In the genomic region with DNA sequence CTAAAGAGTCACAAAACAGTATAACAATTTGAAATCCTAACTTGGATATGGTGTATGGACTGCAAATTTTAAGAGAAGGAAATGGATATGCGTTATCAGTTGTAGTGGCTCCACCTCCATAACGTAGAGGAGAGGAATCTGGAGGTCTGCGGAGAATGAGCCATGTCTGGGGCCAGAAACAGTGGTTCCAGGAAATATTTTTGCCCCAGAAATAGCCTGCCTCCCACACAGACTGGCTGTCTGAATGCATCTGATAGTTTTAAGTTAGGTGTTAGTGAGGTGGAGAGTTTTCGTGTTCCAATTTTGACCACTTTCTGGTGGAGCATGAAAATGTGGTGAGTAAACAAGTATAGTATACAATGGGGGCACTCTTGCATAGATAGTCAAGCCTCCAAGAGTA, we compare ENCODE assay signal across 8 cellular contexts. TPM values are rescaled to one million over a fixed set of nuclear protein-coding genes. Genes with fewer than 3 reads are reported as not detected.
DNase-seq lines count a peak whose midpoint lies in the region; ATAC-seq and TF ChIP-seq lines count a peak whose summit lies in the region.

No MANE protein-coding gene starts in this region.

- DNase-seq in activated T-cell treated with anti-CD3 and anti-CD28 coated beads, Interleukin-2, amount 50 U/mL, for 24 hours = no peak
- DNase-seq in activated T-cell treated with anti-CD3 and anti-CD28 coated beads for 4 hours (no peak), NCI-H69 (lab: John Stamatoyannopoulos, UW) (peak; percentile 26), dorsolateral prefrontal cortex (no peak), spleen (no peak), islet precursor cell (no peak), SHP77 (lab: John Stamatoyannopoulos, UW) (no peak)

- peaks cover 31% of the 10 kb centered on the region for H3K36me3 Mint-ChIP-seq in activated T-cell treated with anti-CD3 and anti-CD28 coated beads, Interleukin-2, amount 50 U/mL, for 24 hours (ENCODE audit: low read depth)

- 27 to 34% (median 32%) methylated on average over 4 of the region's 4 CpGs for WGBS in spleen, 5 donors

- TF ChIP-seq CTCF in dorsolateral prefrontal cortex (IDR thresholded peaks at IDR 0.05 in 54 of 56, conservative IDR thresholded peaks at IDR 0.05 in 2 of 56; ENCODE audit: low read depth in 1 of 56, partially characterized antibody in 56 of 56) (no peak), spleen (IDR thresholded peaks at IDR 0.05 in 8 of 11, conservative IDR thresholded peaks at IDR 0.05 in 3 of 11) (no peak)

- H3K27me3 ChIP-seq in dorsolateral prefrontal cortex = no peaks in the 10 kb centered on the region
- H3K27me3 ChIP-seq in spleen (replicated peaks in 1 of 7) = no peaks in the 10 kb centered on the region

- peaks cover 75% of the 10 kb centered on the region for H3K4me1 Mint-ChIP-seq in activated T-cell treated with anti-CD3 and anti-CD28 coated beads, Interleukin-2, amount 50 U/mL, for 24 hours (ENCODE audit: low read depth)

- peak overlapping the region; percentile 97 for H3K4me3 Mint-ChIP-seq in activated T-cell treated with anti-CD3 and anti-CD28 coated beads, Interleukin-2, amount 50 U/mL, for 24 hours

- H3K27ac Mint-ChIP-seq in activated T-cell treated with anti-CD3 and anti-CD28 coated beads, Interleukin-2, amount 50 U/mL, for 24 hours = peak overlapping the region; percentile 97

- H3K4me3 ChIP-seq in dorsolateral prefrontal cortex (peak overlapping the region in 52 of 59 donors; percentile 8 to 100 (median 94)), spleen (peak overlapping the region in 6 of 8 donors; percentile 58 to 95 (median 88))

- H3K36me3 ChIP-seq in spleen = peaks cover 0 to 2% (median 0%) of the 10 kb centered on the region in 6 donors

- peaks cover 43 to 88% (median 75%) of the 10 kb centered on the region in 6 donors for H3K4me1 ChIP-seq in spleen

- H3K9me3 ChIP-seq in spleen = no peaks in the 10 kb centered on the region

- H3K27me3 Mint-ChIP-seq in activated T-cell treated with anti-CD3 and anti-CD28 coated beads, Interleukin-2, amount 50 U/mL, for 24 hours = no peaks in the 10 kb centered on the region

- no peak for TF ChIP-seq POLR2A in spleen (IDR thresholded peaks at IDR 0.05)

- no peaks in the 10 kb centered on the region for H3K9me3 Mint-ChIP-seq in activated T-cell treated with anti-CD3 and anti-CD28 coated beads, Interleukin-2, amount 50 U/mL, for 24 hours

- H3K27ac ChIP-seq in dorsolateral prefrontal cortex (peak overlapping the region in 4 of 59 donors; percentile 27 to 97 (median 94)), spleen (peak overlapping the region in 6 of 8 donors; percentile 47 to 95 (median 92))

- intact Hi-C loops in dorsolateral prefrontal cortex (cut with DNase I) = loop anchor here in 1 of 2 donors (10.0 kb wide), 1 partner anchor 225 kb away; no protein-coding TSS in a partner anchor
- intact Hi-C loops in spleen (cut with DNase I; ENCODE audit: low total_unique reads) = no loop called here

- ATAC-seq in HG03521 (IDR thresholded peaks at IDR 0.05; ENCODE audit: unreplicated experiment) = no peak

RNA-seq across cellular contexts. Expression of gene PHTF2, which starts 1.6 kb away (rescaled TPM):
- total RNA-seq in dorsolateral prefrontal cortex = 10 to 100 TPM; 16.2 to 37.6 (median 25.4) TPM
- 10 to 100 TPM; 28.4 to 47.7 (median 35.9) TPM for total RNA-seq in spleen
- polyA plus RNA-seq in spleen = 10 to 100 TPM; 13.3 to 24.6 (median 14.9) TPM

RNA-seq across cellular contexts. Expression of gene TMEM60, which starts 1.9 kb away (rescaled TPM):
- 10 to 100 TPM in 81 of 120 experiments, 1 to 10 TPM in 39; 5.2 to 17.8 (median 11.1) TPM for total RNA-seq in dorsolateral prefrontal cortex
- total RNA-seq in spleen = 10 to 100 TPM; 10.1 to 22.3 (median 18.4) TPM
- 10 to 100 TPM; 31.1 to 33.1 (median 31.9) TPM for polyA plus RNA-seq in spleen
